Comparison of ENCODE assay signal across 8 cellular contexts in the genomic region with DNA sequence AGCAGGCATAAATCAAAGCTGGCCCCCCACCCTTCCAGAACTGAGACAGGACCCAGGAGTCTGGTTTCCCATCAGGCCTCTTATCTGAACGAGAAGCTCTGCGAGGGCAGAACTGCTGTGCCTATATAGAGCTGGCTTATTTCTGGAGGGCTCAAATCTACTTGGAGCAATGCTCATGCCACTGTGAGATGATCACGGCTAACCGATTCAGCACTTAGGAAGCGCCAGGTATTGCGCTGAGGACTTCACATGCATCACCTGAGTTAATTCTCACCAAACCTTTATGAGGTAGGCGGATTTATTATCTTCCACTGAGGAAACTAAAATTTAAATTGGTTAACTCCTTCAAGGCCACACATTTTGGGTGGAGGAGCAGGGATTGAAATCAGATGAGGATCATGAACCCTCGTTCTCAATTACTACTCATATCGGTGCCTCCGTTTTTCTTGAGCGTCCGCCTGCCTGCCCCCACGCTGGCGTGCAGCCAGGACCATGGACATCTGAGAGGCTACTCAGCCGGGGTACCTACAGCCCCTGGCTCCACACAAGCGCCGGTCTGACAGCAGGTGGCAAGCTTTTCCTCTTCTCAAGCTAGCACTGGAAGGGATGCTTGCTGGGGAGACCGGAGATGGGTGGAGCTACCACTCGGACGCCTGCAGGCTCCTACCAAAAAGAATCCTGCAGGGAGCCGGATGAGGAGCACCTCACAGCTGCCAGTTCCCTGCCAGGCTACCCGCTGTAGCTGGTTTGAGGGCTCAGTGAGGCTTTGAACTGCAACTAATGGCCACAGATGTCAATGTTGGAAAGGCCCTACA. TPM values are rescaled to one million over a fixed set of nuclear protein-coding genes. Genes with fewer than 3 reads are reported as not detected.
DNase-seq lines count a peak whose midpoint lies in the region; ATAC-seq and TF ChIP-seq lines count a peak whose summit lies in the region.

No MANE protein-coding gene starts in this region.

- H3K4me3 Mint-ChIP-seq in activated T-helper 1 cell treated with anti-CD3 and anti-CD28 coated beads, Interleukin-12 subunit alpha, Interleukin-12 subunit beta, Interleukin-2, Interleukin-4 antibody, amounts not matched to agents 30 ng/mL and 10 ng/mL and 1 ng/mL, durations not matched to agents 14 hours and 24 hours and 36 hours, result peak overlapping the region; percentile 99
- H3K4me3 Mint-ChIP-seq in naive B cell, result peak overlapping the region; percentile 95 to 99 (median 98)

- peak overlapping the region; percentile 97 for H3K4me3 ChIP-seq in GM06990 (replicated peaks; ENCODE audit: low read depth, low read length)
- peak overlapping the region; percentile 73 for H3K4me3 ChIP-seq in PC-9
- H3K4me3 ChIP-seq in stomach, result peak overlapping the region; percentile 73 to 100 (median 99)

- no peak for TF ChIP-seq POLR2A in stomach (IDR thresholded peaks at IDR 0.05)

- H3K27ac Mint-ChIP-seq in activated T-helper 1 cell treated with anti-CD3 and anti-CD28 coated beads, Interleukin-12 subunit alpha, Interleukin-12 subunit beta, Interleukin-2, Interleukin-4 antibody, amounts not matched to agents 30 ng/mL and 10 ng/mL and 1 ng/mL, durations not matched to agents 14 hours and 24 hours and 36 hours, result peak overlapping the region; percentile 98
- peak overlapping the region; percentile 94 to 98 (median 96) for H3K27ac Mint-ChIP-seq in naive B cell

- 21 to 24% (median 23%) methylated on average over 22 of the region's 22 CpGs for WGBS in stomach, 5 donors

- H3K9me3 ChIP-seq in KOPT-K1 (ENCODE audit: insufficient read depth, low read length, poor library complexity, severe bottlenecking), result no peaks in the 10 kb centered on the region
- no peaks in the 10 kb centered on the region for H3K9me3 ChIP-seq in PC-9 (ENCODE audit: insufficient read depth, low read depth)
- no peaks in the 10 kb centered on the region for H3K9me3 ChIP-seq in stomach

- TSS peak; percentile 46 for BruUV-seq in PC-9 (replicated peaks; lab: Mats Ljungman, UMichigan)

- H3K36me3 ChIP-seq in GM06990 (ENCODE audit: control insufficient read depth, insufficient read depth, low read length) (peaks cover 3% of the 10 kb centered on the region), KOPT-K1 (ENCODE audit: insufficient read depth, low read length) (peaks cover 20% of the 10 kb centered on the region), PC-9 (ENCODE audit: low read depth) (peaks cover 5% of the 10 kb centered on the region; the same call in 1 of the 2 replicates), stomach (peaks cover 7 to 14% (median 14%) of the 10 kb centered on the region in 4 donors)

- no peak overlapping the region; the same call in 1 of the 2 replicates for H2AFZ ChIP-seq in PC-9

- H3K27ac ChIP-seq in KOPT-K1 (ENCODE audit: low read depth, low read length, poor library complexity, severe bottlenecking), result peak overlapping the region; percentile 97
- H3K27ac ChIP-seq in PC-9, result peak overlapping the region; percentile 93; the same call in 1 of the 2 replicates
- peak overlapping the region; percentile 100 for H3K27ac ChIP-seq in stomach

- intact Hi-C loops in PC-9 (cut with micrococcal nuclease; ENCODE audit: unreplicated experiment), result loop anchor here (1.0 to 2.0 kb wide), 3 partner anchors 23 to 39 kb away; partner anchors contain the start of gene ZNF335
- intact Hi-C loops in activated T-helper 1 cell treated with anti-CD3 and anti-CD28 coated beads, Interleukin-12 subunit alpha, Interleukin-12 subunit beta, Interleukin-2, Interleukin-4 antibody, amounts not matched to agents 30 ng/mL and 10 ng/mL and 1 ng/mL, durations not matched to agents 14 hours and 24 hours and 36 hours (cut with micrococcal nuclease), result loop anchor here (1.0 to 10.0 kb wide), 2 partner anchors 30 to 969 kb away; partner anchors contain the start of genes STK4 and TOMM34
- intact Hi-C loops in stomach (cut with DNase I; ENCODE audit: low total_unique reads), result no loop called here

- H3K4me1 Mint-ChIP-seq in activated T-helper 1 cell treated with anti-CD3 and anti-CD28 coated beads, Interleukin-12 subunit alpha, Interleukin-12 subunit beta, Interleukin-2, Interleukin-4 antibody, amounts not matched to agents 30 ng/mL and 10 ng/mL and 1 ng/mL, durations not matched to agents 14 hours and 24 hours and 36 hours (ENCODE audit: low read depth), result peaks cover 21% of the 10 kb centered on the region
- H3K4me1 Mint-ChIP-seq in naive B cell, result peaks cover 7 to 26% (median 25%) of the 10 kb centered on the region in 3 donors

- peaks cover 27% of the 10 kb centered on the region for H4K20me1 ChIP-seq in PC-9 (ENCODE audit: insufficient read depth)

- no peak for TF ChIP-seq EP300 in stomach (IDR thresholded peaks at IDR 0.05)

- CTCF ChIA-PET in PC-9 (lab: Charles Lee), result interaction anchor here (1.1 kb wide), 1 partner anchor 36 kb away, joined by 3 read pairs; no protein-coding TSS in a partner anchor

- peaks cover 2% of the 10 kb centered on the region for H3K27me3 Mint-ChIP-seq in activated T-helper 1 cell treated with anti-CD3 and anti-CD28 coated beads, Interleukin-12 subunit alpha, Interleukin-12 subunit beta, Interleukin-2, Interleukin-4 antibody, amounts not matched to agents 30 ng/mL and 10 ng/mL and 1 ng/mL, durations not matched to agents 14 hours and 24 hours and 36 hours (ENCODE audit: insufficient read depth)
- H3K27me3 Mint-ChIP-seq in naive B cell, result no peaks in the 10 kb centered on the region

- no peak for ATAC-seq in naive B cell (ENCODE audit: low read depth in 2 of 2)
- ATAC-seq in HG03159 (IDR thresholded peaks at IDR 0.05; ENCODE audit: unreplicated experiment), result no peak

- H3K4me1 ChIP-seq in PC-9 (replicated peaks; ENCODE audit: insufficient read depth) (peaks cover 11% of the 10 kb centered on the region), stomach (peaks cover 11 to 45% (median 31%) of the 10 kb centered on the region in 4 donors)

- peaks cover 20% of the 10 kb centered on the region for H3F3A ChIP-seq in PC-9 (ENCODE audit: insufficient read depth, low read depth)

- peaks cover 39% of the 10 kb centered on the region for H3K79me2 ChIP-seq in PC-9 (ENCODE audit: low read depth)

- no peaks in the 10 kb centered on the region for H3K27me3 ChIP-seq in GM06990 (replicated peaks; ENCODE audit: control insufficient read depth, insufficient read depth, low read length)
- H3K27me3 ChIP-seq in PC-9 (ENCODE audit: insufficient read depth, low read depth), result no peaks in the 10 kb centered on the region
- H3K27me3 ChIP-seq in stomach, result no peaks in the 10 kb centered on the region

- POLR2A ChIA-PET in PC-9 (lab: Charles Lee; ENCODE audit: unreplicated experiment), result interaction anchor here (0.6 to 1.3 kb wide), 6 partner anchors 11 to 518 kb away, joined by 3 to 17 read pairs (median 4); no protein-coding TSS in a partner anchor

- no peaks in the 10 kb centered on the region for H3K9me3 Mint-ChIP-seq in activated T-helper 1 cell treated with anti-CD3 and anti-CD28 coated beads, Interleukin-12 subunit alpha, Interleukin-12 subunit beta, Interleukin-2, Interleukin-4 antibody, amounts not matched to agents 30 ng/mL and 10 ng/mL and 1 ng/mL, durations not matched to agents 14 hours and 24 hours and 36 hours
- no peaks in the 10 kb centered on the region for H3K9me3 Mint-ChIP-seq in naive B cell

- peak; percentile 45 for TF ChIP-seq CTCF in GM06990 (IDR thresholded peaks at IDR 0.05; ENCODE audit: insufficient read depth, low read length, poor library complexity, severe bottlenecking)
- peak; percentile 56; the same call in 1 of the 2 replicates for TF ChIP-seq CTCF in PC-9 (conservative IDR thresholded peaks at IDR 0.05)
- peak in 2 of 7 experiments; percentile 9 to 17 for TF ChIP-seq CTCF in stomach (IDR thresholded peaks at IDR 0.05)

- peaks cover 14% of the 10 kb centered on the region for H3K36me3 Mint-ChIP-seq in activated T-helper 1 cell treated with anti-CD3 and anti-CD28 coated beads, Interleukin-12 subunit alpha, Interleukin-12 subunit beta, Interleukin-2, Interleukin-4 antibody, amounts not matched to agents 30 ng/mL and 10 ng/mL and 1 ng/mL, durations not matched to agents 14 hours and 24 hours and 36 hours (ENCODE audit: low read depth)
- H3K36me3 Mint-ChIP-seq in naive B cell, result peaks cover 11 to 12% of the 10 kb centered on the region in 2 donors

- H3K4me2 ChIP-seq in PC-9, result peak overlapping the region; percentile 92

- H3K9me2 ChIP-seq in PC-9 (ENCODE audit: insufficient read depth), result no peaks in the 10 kb centered on the region

- DNase-seq in GM06990 (ENCODE audit: extremely low read depth, insufficient read length) (peak; percentile 61), PC-9 (peak; percentile 75 to 76), fibroblast of gingiva (ENCODE audit: low read depth) (peak; percentile 66), naive B cell (peak; percentile 32), stomach (peak; percentile 64)
- DNase-seq in activated T-helper 1 cell treated with anti-CD3 and anti-CD28 coated beads, Interleukin-12 subunit alpha, Interleukin-12 subunit beta, Interleukin-2, Interleukin-4 antibody, amounts not matched to agents 30 ng/mL and 10 ng/mL and 1 ng/mL, durations not matched to agents 14 hours and 24 hours and 36 hours (ENCODE audit: low spot score), result peak; percentile 62

RNA-seq across cellular contexts. Expression of gene PCIF1, which starts 1.0 kb away (rescaled TPM):
- total RNA-seq in PC-9 (2021) (35.3 and 35.6 TPM in 2 replicates), stomach (10 to 100 TPM; 22.2 to 41.4 (median 32.5) TPM)
- total RNA-seq in activated T-helper 1 cell treated with anti-CD3 and anti-CD28 coated beads, Interleukin-12 subunit alpha, Interleukin-12 subunit beta, Interleukin-2, Interleukin-4 antibody, amounts not matched to agents 30 ng/mL and 10 ng/mL and 1 ng/mL, durations not matched to agents 14 hours and 24 hours and 36 hours, result 27.9 and 28.5 TPM in 2 replicates
- polyA plus RNA-seq in naive B cell (ENCODE audit: low read depth in 6 of 6) (100 to 1,000 TPM in 1 of 6 donors, 10 to 100 TPM in 5; 76.3 to 123 (median 91.4) TPM), stomach (10 to 100 TPM; 21.0 to 25.1 (median 21.1) TPM)

RNA-seq across cellular contexts. Expression of gene PLTP, which starts 21.5 kb away (rescaled TPM):
- 113 and 127 TPM in 2 replicates for total RNA-seq in PC-9 (2021)
- total RNA-seq in activated T-helper 1 cell treated with anti-CD3 and anti-CD28 coated beads, Interleukin-12 subunit alpha, Interleukin-12 subunit beta, Interleukin-2, Interleukin-4 antibody, amounts not matched to agents 30 ng/mL and 10 ng/mL and 1 ng/mL, durations not matched to agents 14 hours and 24 hours and 36 hours, result 1.5 and 1.9 TPM in 2 replicates
- polyA plus RNA-seq in naive B cell (ENCODE audit: low read depth in 6 of 6), result 10 to 100 TPM in 1 of 6 donors, 1 to 10 TPM in 4, under 1 TPM in 1; 0.66 to 10.2 (median 5.1) TPM
- total RNA-seq in stomach, result 100 to 1,000 TPM in 2 of 5 donors, 10 to 100 TPM in 3; 22.0 to 313 (median 70.1) TPM
- 10 to 100 TPM; 51.5 to 58.6 (median 53.2) TPM for polyA plus RNA-seq in stomach

RNA-seq across cellular contexts. Expression of gene ZNF335, which starts 38.6 kb away (rescaled TPM):
- total RNA-seq in PC-9 (2021) (14.1 and 16.3 TPM in 2 replicates), stomach (10 to 100 TPM in 4 of 5 donors, 1 to 10 TPM in 1; 8.3 to 72.3 (median 38.5) TPM)
- total RNA-seq in activated T-helper 1 cell treated with anti-CD3 and anti-CD28 coated beads, Interleukin-12 subunit alpha, Interleukin-12 subunit beta, Interleukin-2, Interleukin-4 antibody, amounts not matched to agents 30 ng/mL and 10 ng/mL and 1 ng/mL, durations not matched to agents 14 hours and 24 hours and 36 hours, result 38.3 and 40.9 TPM in 2 replicates
- polyA plus RNA-seq in naive B cell (ENCODE audit: low read depth in 6 of 6) (10 to 100 TPM; 10.4 to 24.3 (median 15.5) TPM), stomach (10 to 100 TPM in 1 of 3 donors, 1 to 10 TPM in 2; 7.2 to 12.0 (median 9.3) TPM)

RNA-seq across cellular contexts. Expression of gene CTSA, which starts 42.3 kb away (rescaled TPM):
- total RNA-seq in PC-9 (2021) (123 and 132 TPM in 2 replicates), stomach (100 to 1,000 TPM in 3 of 5 donors, 10 to 100 TPM in 2; 29.9 to 292 (median 132) TPM)
- total RNA-seq in activated T-helper 1 cell treated with anti-CD3 and anti-CD28 coated beads, Interleukin-12 subunit alpha, Interleukin-12 subunit beta, Interleukin-2, Interleukin-4 antibody, amounts not matched to agents 30 ng/mL and 10 ng/mL and 1 ng/mL, durations not matched to agents 14 hours and 24 hours and 36 hours, result 43.0 and 46.9 TPM in 2 replicates
- polyA plus RNA-seq in naive B cell (ENCODE audit: low read depth in 6 of 6) (10 to 100 TPM; 28.6 to 46.5 (median 42.3) TPM), stomach (10 to 100 TPM; 30.1 to 66.9 (median 48.4) TPM)

RNA-seq across cellular contexts. Expression of gene NEURL2, which starts 42.4 kb away (rescaled TPM):
- total RNA-seq in PC-9 (2021) (6.5 and 9.2 TPM in 2 replicates), stomach (10 to 100 TPM in 2 of 5 donors, 1 to 10 TPM in 2, not detected in 1; 3.9 to 29.9 (median 9.6) TPM)
- 1.9 and 3.4 TPM in 2 replicates for total RNA-seq in activated T-helper 1 cell treated with anti-CD3 and anti-CD28 coated beads, Interleukin-12 subunit alpha, Interleukin-12 subunit beta, Interleukin-2, Interleukin-4 antibody, amounts not matched to agents 30 ng/mL and 10 ng/mL and 1 ng/mL, durations not matched to agents 14 hours and 24 hours and 36 hours
- polyA plus RNA-seq in naive B cell (ENCODE audit: low read depth in 6 of 6) (1 to 10 TPM in 3 of 6 donors, under 1 TPM in 2, not detected in 1; 0.69 to 2.4 (median 1.1) TPM), stomach (1 to 10 TPM; 3.3 to 3.8 (median 3.7) TPM)
